ENCODE assay signal across 8 cellular contexts in genomic region chr15:30991301-30992072, GRCh38. TPM values are rescaled to one million over a fixed set of nuclear protein-coding genes. Genes with fewer than 3 reads are reported as not detected.
DNase-seq lines count a peak whose midpoint lies in the region; ATAC-seq, FAIRE-seq and TF ChIP-seq lines count a peak whose summit lies in the region.

Gene MTMR10, minus strand, starts transcription at chr15:30991628. Its CDS starts 122 bp downstream, at chr15:30991506.

- H3K4me2 ChIP-seq in KMS-11, result peak within 1 kb of the TSS; percentile 91

- no peaks in the 10 kb centered on the region for H3K27me3 ChIP-seq in KMS-11 (ENCODE audit: insufficient read depth, low read depth)

- H4K20me1 ChIP-seq in KMS-11 (ENCODE audit: insufficient read depth), result no peaks in the 10 kb centered on the region

- intact Hi-C loops in T-helper 1 cell treated with Interleukin-12 subunit alpha and Interleukin-12 subunit beta and Interleukin-4 antibody, amounts not matched to agents 30 ng/mL and 1 ng/mL, for 36 hours (cut with micrococcal nuclease), result loop anchor here (1.0 to 10.0 kb wide), 8 partner anchors 88 to 879 kb away; partner anchors contain the start of genes FAN1, KLF13 and OTUD7A
- intact Hi-C loops in left ventricle myocardium superior (cut with micrococcal nuclease), result no loop called here

- H3K79me2 ChIP-seq in KMS-11 (ENCODE audit: insufficient read depth, low read depth), result peaks cover 36% of the 10 kb centered on the region; the same call in 1 of the 2 replicates

- in situ Hi-C loops in G401 (cut with HindIII; ENCODE audit: low sequenced_read_pairs), result no loop called here

- H3K9ac ChIP-seq in KMS-11, result peak within 1 kb of the TSS; percentile 81

- TF ChIP-seq CTCF in KMS-11 (conservative IDR thresholded peaks at IDR 0.05; ENCODE audit: low read depth, low read length), result no peak

- no peaks in the 10 kb centered on the region for H3K36me3 ChIP-seq in KMS-11 (ENCODE audit: insufficient read depth)

- peak within 1 kb of the TSS; percentile 69 for H3K27ac ChIP-seq in KMS-11

- H3K4me3 ChIP-seq in KMS-11 (IDR thresholded peaks at IDR 0.05; ENCODE audit: insufficient read depth, low read depth, low read length), result no peak within 1 kb of the TSS

- peak; percentile 84 for ATAC-seq in GM21786 (IDR thresholded peaks at IDR 0.05; ENCODE audit: unreplicated experiment)
- peak; percentile 98 for ATAC-seq in left ventricle myocardium superior

- peak within 1 kb of the TSS; percentile 74 for H2AFZ ChIP-seq in KMS-11 (ENCODE audit: low read depth)

- peak; percentile 65 for FAIRE-seq in urothelium cell line (lab: Jason Lieb, UNC)

- DNase-seq in G401 (ENCODE audit: low spot score) (peak; percentile 59), amygdala (lab: John Stamatoyannopoulos, UW) (peak in 45 of 56 donors; percentile 31 to 90 (median 67)), left ventricle myocardium superior (peak; percentile 86), putamen (ENCODE audit: low spot score) (peak; percentile 84), urothelium cell line (ENCODE audit: low spot score) (peak; percentile 92)

- peaks cover 47% of the 10 kb centered on the region for H3K4me1 ChIP-seq in KMS-11 (ENCODE audit: low read depth, poor library complexity, severe bottlenecking)

RNA-seq across cellular contexts. Expression of gene MTMR10, which starts in this region (rescaled TPM):
- 10.8 and 12.0 TPM in 2 replicates for total RNA-seq in G401 (2014; rRNA removed; shearing (Covaris generic))
- total RNA-seq in T-helper 1 cell treated with Interleukin-12 subunit alpha and Interleukin-12 subunit beta and Interleukin-4 antibody, amounts not matched to agents 30 ng/mL and 1 ng/mL, for 36 hours, result 20.4 and 22.4 TPM in 2 replicates
- total RNA-seq in left ventricle myocardium superior, result 34.8 TPM
